Comparison of ENCODE assay signal across 8 cellular contexts in genomic region chr2:201234167-201235139, GRCh38. TPM values are rescaled to one million over a fixed set of nuclear protein-coding genes. Genes with fewer than 3 reads are reported as not detected.
DNase-seq lines count a peak whose midpoint lies in the region; ATAC-seq and TF ChIP-seq lines count a peak whose summit lies in the region.

No MANE protein-coding gene starts in this region.

- peak overlapping the region; percentile 87 for H3K27ac Mint-ChIP-seq in activated T-helper 17 cell treated with anti-CD3 and anti-CD28 coated beads, Interleukin-2, amount 50 U/mL, for 72 hours
- H3K27ac Mint-ChIP-seq in naive thymus-derived CD4-positive, alpha-beta T cell = peak overlapping the region; percentile 94 to 98 (median 97)

- H3K36me3 ChIP-seq in ES-I3 (ENCODE audit: insufficient read depth, low read length) (0 out of 2 replicates have a peak, but pooled peaks cover under 1% of the 10 kb centered on the region), HEK293 (ENCODE audit: control insufficient read depth in 2 of 2, insufficient read depth in 1 of 2, low read length in 2 of 2) (peaks cover 0 to 8% of the 10 kb centered on the region in 2 experiments; a peak in 1 of 3 replicates), BE2C (no peaks in the 10 kb centered on the region)
- H3K36me3 ChIP-seq in naive thymus-derived CD4-positive, alpha-beta T cell (ENCODE audit: control insufficient read depth in 2 of 3, insufficient read depth in 3 of 3, low read length in 3 of 3) = peaks cover 0 to 1% (median 0%) of the 10 kb centered on the region in 3 experiments

- peak overlapping the region; percentile 91 for H3K4me3 Mint-ChIP-seq in activated T-helper 17 cell treated with anti-CD3 and anti-CD28 coated beads, Interleukin-2, amount 50 U/mL, for 72 hours
- H3K4me3 Mint-ChIP-seq in naive thymus-derived CD4-positive, alpha-beta T cell = peak overlapping the region; percentile 94 to 99 (median 96)

- H3K4me1 Mint-ChIP-seq in activated T-helper 17 cell treated with anti-CD3 and anti-CD28 coated beads, Interleukin-2, amount 50 U/mL, for 72 hours = peaks cover 25% of the 10 kb centered on the region
- H3K4me1 Mint-ChIP-seq in naive thymus-derived CD4-positive, alpha-beta T cell = peaks cover 29 to 76% (median 60%) of the 10 kb centered on the region in 7 donors

- no peaks in the 10 kb centered on the region for H3K9me3 ChIP-seq in ES-I3 (ENCODE audit: control insufficient read depth, insufficient read depth, low read length)
- no peaks in the 10 kb centered on the region for H3K9me3 ChIP-seq in HEK293 (ENCODE audit: control insufficient read depth, insufficient read depth, low read depth, low read length)
- H3K9me3 ChIP-seq in naive thymus-derived CD4-positive, alpha-beta T cell (ENCODE audit: control insufficient read depth in 2 of 3, low read length in 3 of 3) = no peaks in the 10 kb centered on the region
- no peaks in the 10 kb centered on the region for H3K9me3 ChIP-seq in BE2C

- H3K27ac ChIP-seq in HEK293 (ENCODE audit: extremely low read depth, low read depth, low read length) = peak overlapping the region; percentile 11; the same call in 1 of the 2 replicates
- H3K27ac ChIP-seq in naive thymus-derived CD4-positive, alpha-beta T cell (ENCODE audit: low read depth, low read length) = peak overlapping the region; percentile 87

- intact Hi-C loops in naive thymus-derived CD4-positive, alpha-beta T cell (cut with micrococcal nuclease) = loop anchor here (2.0 to 10.0 kb wide), 7 partner anchors 38 to 1680 kb away; partner anchors contain the start of genes BZW1 (in 1 of the 2), CARF (in 1 of the 2), FZD7 (in 1 of the 2) and NIF3L1 (in 1 of the 2)

- peak in 2 of 9 donors; percentile 13 to 23 for DNase-seq in naive thymus-derived CD4-positive, alpha-beta T cell
- DNase-seq in NCI-H510A (lab: John Stamatoyannopoulos, UW) = no peak
- no peak for DNase-seq in BE2C
- DNase-seq in stimulated activated CD4-positive, alpha-beta T cell treated with anti-CD3 and anti-CD28 coated beads, Interleukin-12 subunit alpha, Interleukin-12 subunit beta, amount 100 ng/mL, for 4 hours = no peak

- ATAC-seq in activated T-helper 17 cell treated with anti-CD3 and anti-CD28 coated beads, Interleukin-2, amount 50 U/mL, for 72 hours (replicated peaks) = peak; percentile 2
- no peak for ATAC-seq in naive thymus-derived CD4-positive, alpha-beta T cell
- ATAC-seq in GM19452 (IDR thresholded peaks at IDR 0.05; ENCODE audit: unreplicated experiment) = no peak

- POLR2A ChIA-PET in HEK293 (lab: Yijun Ruan, JAX) = no interaction called here
- POLR2A ChIA-PET in naive thymus-derived CD4-positive, alpha-beta T cell (lab: Charles Lee) = interaction anchor here (0.6 to 4.5 kb wide), 23 partner anchors 8 to 546 kb away, joined by 3 to 90 read pairs (median 4); partner anchors contain the start of genes ALS2, CASP10, CASP8 and CFLAR

- CTCF ChIA-PET in HEK293 (lab: Yijun Ruan, JAX) = interaction anchor here (0.6 to 2.7 kb wide), 12 partner anchors 15 to 561 kb away, joined by 3 to 37 read pairs (median 4); partner anchors contain the start of gene CASP10
- CTCF ChIA-PET in naive thymus-derived CD4-positive, alpha-beta T cell (lab: Charles Lee) = interaction anchor here (0.6 to 4.6 kb wide), 14 partner anchors 20 to 164 kb away, joined by 3 to 140 read pairs (median 6); partner anchors contain the start of genes CASP10 and CASP8

- H3K27me3 Mint-ChIP-seq in activated T-helper 17 cell treated with anti-CD3 and anti-CD28 coated beads, Interleukin-2, amount 50 U/mL, for 72 hours = no peaks in the 10 kb centered on the region
- no peaks in the 10 kb centered on the region for H3K27me3 Mint-ChIP-seq in naive thymus-derived CD4-positive, alpha-beta T cell

- no peak for TF ChIP-seq CTCF in HEK293 (tag by site-specific recombination; IDR thresholded peaks at IDR 0.05)
- no peak for TF ChIP-seq CTCF in BE2C (IDR thresholded peaks at IDR 0.05; ENCODE audit: low read depth, low read length)

- no peaks in the 10 kb centered on the region for H3K9me3 Mint-ChIP-seq in activated T-helper 17 cell treated with anti-CD3 and anti-CD28 coated beads, Interleukin-2, amount 50 U/mL, for 72 hours
- H3K9me3 Mint-ChIP-seq in naive thymus-derived CD4-positive, alpha-beta T cell = peaks cover 0 to 4% (median 0%) of the 10 kb centered on the region in 11 donors

- no peaks in the 10 kb centered on the region for H3K27me3 ChIP-seq in naive thymus-derived CD4-positive, alpha-beta T cell (ENCODE audit: control insufficient read depth in 2 of 2, insufficient read depth in 2 of 2, low read length in 2 of 2)
- no peaks in the 10 kb centered on the region for H3K27me3 ChIP-seq in BE2C

- peak overlapping the region; percentile 64; the same call in 1 of the 2 replicates for H3K9ac ChIP-seq in ES-I3 (ENCODE audit: low read depth, low read length)

- H3K4me1 ChIP-seq in ES-I3 (ENCODE audit: insufficient read depth, low read length) (peaks cover 3% of the 10 kb centered on the region; the same call in 1 of the 2 replicates), HEK293 (ENCODE audit: control insufficient read depth, insufficient read depth, low read length) (no peaks in the 10 kb centered on the region), BE2C (peaks cover 7% of the 10 kb centered on the region)
- peaks cover 34 to 37% of the 10 kb centered on the region in 2 donors for H3K4me1 ChIP-seq in naive thymus-derived CD4-positive, alpha-beta T cell (ENCODE audit: control insufficient read depth in 2 of 2, insufficient read depth in 2 of 2, low read length in 2 of 2)

- no peak overlapping the region for H3K4me3 ChIP-seq in HEK293 (ENCODE audit: low read depth, low read length)
- H3K4me3 ChIP-seq in naive thymus-derived CD4-positive, alpha-beta T cell (ENCODE audit: low read length) = peak overlapping the region; percentile 70
- H3K4me3 ChIP-seq in BE2C (ENCODE audit: low read depth, low read length) = no peak overlapping the region

- peaks cover 61% of the 10 kb centered on the region for H3K36me3 Mint-ChIP-seq in activated T-helper 17 cell treated with anti-CD3 and anti-CD28 coated beads, Interleukin-2, amount 50 U/mL, for 72 hours (ENCODE audit: low read depth)
- peaks cover 2 to 27% (median 15%) of the 10 kb centered on the region in 5 donors for H3K36me3 Mint-ChIP-seq in naive thymus-derived CD4-positive, alpha-beta T cell

TF ChIP-seq in HEK293, 187 proteins besides CTCF, POLR2A, EP300 and RAD21 (continues in another document):
- TF ChIP-seq, protein P1, sequence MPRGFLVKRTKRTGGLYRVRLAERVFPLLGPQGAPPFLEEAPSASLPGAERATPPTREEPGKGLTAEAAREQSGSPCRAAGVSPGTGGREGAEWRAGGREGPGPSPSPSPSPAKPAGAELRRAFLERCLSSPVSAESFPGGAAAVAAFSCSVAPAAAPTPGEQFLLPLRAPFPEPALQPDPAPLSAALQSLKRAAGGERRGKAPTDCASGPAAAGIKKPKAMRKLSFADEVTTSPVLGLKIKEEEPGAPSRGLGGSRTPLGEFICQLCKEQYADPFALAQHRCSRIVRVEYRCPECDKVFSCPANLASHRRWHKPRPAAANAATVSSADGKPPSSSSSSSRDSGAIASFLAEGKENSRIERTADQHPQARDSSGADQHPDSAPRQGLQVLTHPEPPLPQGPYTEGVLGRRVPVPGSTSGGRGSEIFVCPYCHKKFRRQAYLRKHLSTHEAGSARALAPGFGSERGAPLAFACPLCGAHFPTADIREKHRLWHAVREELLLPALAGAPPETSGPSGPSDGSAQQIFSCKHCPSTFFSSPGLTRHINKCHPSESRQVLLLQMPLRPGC (tag by site-specific recombination; IDR thresholded peaks at IDR 0.05) = no peak
- no peak for TF ChIP-seq ZNF248 (tag by site-specific recombination; IDR thresholded peaks at IDR 0.05)
- no peak for TF ChIP-seq ZNF266 (tag by site-specific recombination; IDR thresholded peaks at IDR 0.05; ENCODE audit: low read depth)
- TF ChIP-seq ZNF335 (tag by site-specific recombination; conservative IDR thresholded peaks at IDR 0.05) = peak; percentile 37; the same call in 1 of the 2 replicates
- TF ChIP-seq, protein P2, sequence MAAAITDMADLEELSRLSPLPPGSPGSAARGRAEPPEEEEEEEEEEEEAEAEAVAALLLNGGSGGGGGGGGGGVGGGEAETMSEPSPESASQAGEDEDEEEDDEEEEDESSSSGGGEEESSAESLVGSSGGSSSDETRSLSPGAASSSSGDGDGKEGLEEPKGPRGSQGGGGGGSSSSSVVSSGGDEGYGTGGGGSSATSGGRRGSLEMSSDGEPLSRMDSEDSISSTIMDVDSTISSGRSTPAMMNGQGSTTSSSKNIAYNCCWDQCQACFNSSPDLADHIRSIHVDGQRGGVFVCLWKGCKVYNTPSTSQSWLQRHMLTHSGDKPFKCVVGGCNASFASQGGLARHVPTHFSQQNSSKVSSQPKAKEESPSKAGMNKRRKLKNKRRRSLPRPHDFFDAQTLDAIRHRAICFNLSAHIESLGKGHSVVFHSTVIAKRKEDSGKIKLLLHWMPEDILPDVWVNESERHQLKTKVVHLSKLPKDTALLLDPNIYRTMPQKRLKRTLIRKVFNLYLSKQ (tag by site-specific recombination; IDR thresholded peaks at IDR 0.05; ENCODE audit: borderline replicate concordance) = no peak
- TF ChIP-seq ZBTB44 (tag by site-specific recombination; IDR thresholded peaks at IDR 0.05) = no peak
- no peak for TF ChIP-seq ZNF768 (tag by site-specific recombination; IDR thresholded peaks at IDR 0.05)
- TF ChIP-seq ZNF571 (tag by site-specific recombination; IDR thresholded peaks at IDR 0.05) = no peak

RNA-seq across cellular contexts. Expression of gene CASP8, which starts 25.9 kb away (rescaled TPM):
- 100 to 1,000 TPM; 119 to 128 TPM for total RNA-seq in activated T-helper 17 cell treated with anti-CD3 and anti-CD28 coated beads, Interleukin-2, amount 50 U/mL, for 72 hours
- total RNA-seq in naive thymus-derived CD4-positive, alpha-beta T cell = 100 to 1,000 TPM in 3 of 5 experiments, 10 to 100 TPM in 2; 84.9 to 159 (median 150) TPM
- polyA plus RNA-seq in naive thymus-derived CD4-positive, alpha-beta T cell = 10 to 100 TPM; 38.9 to 78.1 TPM
- 2.8 TPM for polyA plus RNA-seq in BE2C (2012; ENCODE audit: insufficient read depth, insufficient read length, low read depth)

RNA-seq across cellular contexts. Expression of gene CASP10, which starts 51.5 kb away (rescaled TPM):
- 10 to 100 TPM; 10.8 to 22.7 TPM for total RNA-seq in activated T-helper 17 cell treated with anti-CD3 and anti-CD28 coated beads, Interleukin-2, amount 50 U/mL, for 72 hours
- total RNA-seq in naive thymus-derived CD4-positive, alpha-beta T cell = 10 to 100 TPM; 29.0 to 49.8 (median 42.9) TPM
- polyA plus RNA-seq in naive thymus-derived CD4-positive, alpha-beta T cell = 10 to 100 TPM; 15.9 to 18.9 TPM
- 0.08 TPM for polyA plus RNA-seq in BE2C (2012; ENCODE audit: insufficient read depth, insufficient read length, low read depth)
